Comparison of ENCODE assay signal across 27 cellular contexts in genomic region chr9:17272510-17272909, GRCh38.
A peak's percentile ranks its signal among the peaks of the same experiment; 100 is the strongest.
DNase-seq lines count a peak whose midpoint lies in the region; ATAC-seq and TF ChIP-seq lines count a peak whose summit lies in the region.
"Had no signal": no experiment of that assay in that cellular context is flagged by ENCODE, and none has a peak within 500 bp of the region (broad histone marks: within the 10 kb centered on the region; RNA-seq: fewer than 3 reads in every experiment).

No MANE protein-coding gene starts in this region.

- H3K4me2 ChIP-seq in KMS-11: peak overlapping the region; percentile 65

- H3K79me2 ChIP-seq in KMS-11 (ENCODE audit: insufficient read depth, low read depth): peaks cover 20% of the 10 kb centered on the region

- H3K27me3 Mint-ChIP-seq in neural crest cell (ENCODE audit: low read depth): no peaks in the 10 kb centered on the region
- H3K27me3 Mint-ChIP-seq: activated CD4-positive, alpha-beta T cell treated with anti-CD3 and anti-CD28 coated beads, Interleukin-2, amount 10 ng/mL, durations not matched to agents 24 days and 14 days; activated naive CD8-positive, alpha-beta T cell treated with anti-CD3 and anti-CD28 coated beads, Interleukin-2, amount 50 U/mL, for 24 hours; brain; CD4-positive, CD25-positive, alpha-beta regulatory T cell; natural killer cell treated with Interleukin-12 subunit alpha and Interleukin-12 subunit beta and Interleukin-15 and Interleukin-18, amount 100 ng/mL, for 72 hours; progenitor cell of endocrine pancreas had no signal

- intact Hi-C loops in esophagus squamous epithelium (cut with DNase I): no loop called here

- peak; percentile 54 for ATAC-seq in GM18909 (IDR thresholded peaks at IDR 0.05; ENCODE audit: poor library complexity, unreplicated experiment)
- peak; percentile 73 for ATAC-seq in HG02798 (IDR thresholded peaks at IDR 0.05; ENCODE audit: poor library complexity, unreplicated experiment)
- no peak for ATAC-seq in GM18498 (IDR thresholded peaks at IDR 0.05; ENCODE audit: unreplicated experiment)
- ATAC-seq: activated naive CD8-positive, alpha-beta T cell treated with anti-CD3 and anti-CD28 coated beads, Interleukin-2, amount 50 U/mL, for 24 hours; esophagus mucosa; GM12878; natural killer cell treated with Interleukin-12 subunit alpha and Interleukin-12 subunit beta and Interleukin-15 and Interleukin-18, amount 100 ng/mL, for 72 hours had no signal

- no peak for TF ChIP-seq POLR2A in esophagus squamous epithelium (IDR thresholded peaks at IDR 0.05)

- H3K4me3 ChIP-seq in KMS-11 (IDR thresholded peaks at IDR 0.05; ENCODE audit: insufficient read depth, low read depth, low read length): no peak overlapping the region
- H3K4me3 ChIP-seq in esophagus squamous epithelium: no peak overlapping the region
- H3K4me3 ChIP-seq: GM12878, Peyer's patch, tibial artery had no signal

- peak overlapping the region; percentile 79 for H3K27ac Mint-ChIP-seq in neural crest cell (ENCODE audit: unreplicated experiment)
- H3K27ac Mint-ChIP-seq: activated CD4-positive, alpha-beta T cell treated with anti-CD3 and anti-CD28 coated beads, Interleukin-2, amount 10 ng/mL, durations not matched to agents 24 days and 14 days; activated naive CD8-positive, alpha-beta T cell treated with anti-CD3 and anti-CD28 coated beads, Interleukin-2, amount 50 U/mL, for 24 hours; brain; CD4-positive, CD25-positive, alpha-beta regulatory T cell; natural killer cell treated with Interleukin-12 subunit alpha and Interleukin-12 subunit beta and Interleukin-15 and Interleukin-18, amount 100 ng/mL, for 72 hours; progenitor cell of endocrine pancreas; T-helper 1 cell treated with Interleukin-12 subunit alpha and Interleukin-12 subunit beta and Interleukin-4 antibody, amounts not matched to agents 30 μg/mL and 1 μg/mL, for 36 hours had no signal

- peak overlapping the region; percentile 31 for H2AFZ ChIP-seq in KMS-11 (ENCODE audit: low read depth)

- no peaks in the 10 kb centered on the region for H4K20me1 ChIP-seq in KMS-11 (ENCODE audit: insufficient read depth)

- no peaks in the 10 kb centered on the region for H3K36me3 ChIP-seq in KMS-11 (ENCODE audit: insufficient read depth)
- no peaks in the 10 kb centered on the region for H3K36me3 ChIP-seq in esophagus squamous epithelium
- H3K36me3 ChIP-seq: Peyer's patch had no signal

- H3K9me3 Mint-ChIP-seq in neural crest cell: no peaks in the 10 kb centered on the region
- H3K9me3 Mint-ChIP-seq: activated CD4-positive, alpha-beta T cell treated with anti-CD3 and anti-CD28 coated beads, Interleukin-2, amount 10 ng/mL, durations not matched to agents 24 days and 14 days had no signal

- no peak for DNase-seq in neural crest cell (ENCODE audit: low read depth, low spot score)
- no peak for DNase-seq in stimulated activated CD4-positive, alpha-beta T cell treated with anti-CD3 and anti-CD28 coated beads, Interleukin-2, amount 100 ng/mL, for 48 hours
- DNase-seq in esophagus squamous epithelium (lab: John Stamatoyannopoulos, UW): no peak
- DNase-seq: activated CD4-positive, alpha-beta T cell treated with anti-CD3 and anti-CD28 coated beads, Interleukin-2, amount 10 ng/mL, durations not matched to agents 24 days and 14 days; activated effector memory CD4-positive, alpha-beta T cell treated with Interleukin-2 at 50 U/mL for 16 hours; activated naive CD8-positive, alpha-beta T cell treated with anti-CD3 and anti-CD28 coated beads, Interleukin-2, amount 50 U/mL, for 24 hours; CD4-positive, CD25-positive, alpha-beta regulatory T cell; effector memory CD4-positive, alpha-beta T cell; KG1; mesendoderm; NCI-H1092 treated with DMSO at 0.1 percent for 48 hours; NCI-H2029; NCI-H446; NK-92 treated with Interleukin-12 subunit alpha and Interleukin-12 subunit beta, amount 100 ng/mL, for 24 hours; Peyer's patch; stimulated activated naive CD4-positive, alpha-beta T cell treated with Interleukin-2 at 50 U/mL for 16 hours; tibial artery had no signal

- peak overlapping the region; percentile 86 for H3K27ac ChIP-seq in KMS-11
- no peak overlapping the region for H3K27ac ChIP-seq in esophagus squamous epithelium
- H3K27ac ChIP-seq: Peyer's patch, tibial artery had no signal

- H3K9ac ChIP-seq in KMS-11: peak overlapping the region; percentile 59; the same call in 1 of the 2 replicates

- H3K36me3 Mint-ChIP-seq in neural crest cell (ENCODE audit: low read depth): peaks cover 7% of the 10 kb centered on the region
- H3K36me3 Mint-ChIP-seq: CD4-positive, CD25-positive, alpha-beta regulatory T cell had no signal

- TF ChIP-seq CTCF in KMS-11 (conservative IDR thresholded peaks at IDR 0.05; ENCODE audit: low read depth, low read length) (no peak), neural crest cell (conservative IDR thresholded peaks at IDR 0.05) (no peak), esophagus squamous epithelium (IDR thresholded peaks at IDR 0.05) (no peak)

- H3K4me1 Mint-ChIP-seq in neural crest cell: peaks cover 18% of the 10 kb centered on the region
- H3K4me1 Mint-ChIP-seq: activated CD4-positive, alpha-beta T cell treated with anti-CD3 and anti-CD28 coated beads, Interleukin-2, amount 10 ng/mL, durations not matched to agents 24 days and 14 days; activated naive CD8-positive, alpha-beta T cell treated with anti-CD3 and anti-CD28 coated beads, Interleukin-2, amount 50 U/mL, for 24 hours; brain had no signal

- H3K4me1 ChIP-seq in KMS-11 (ENCODE audit: low read depth, poor library complexity, severe bottlenecking) (peaks cover 45% of the 10 kb centered on the region), esophagus squamous epithelium (no peaks in the 10 kb centered on the region)
- H3K4me1 ChIP-seq: Peyer's patch, tibial artery had no signal

- no peak overlapping the region for H3K4me3 Mint-ChIP-seq in neural crest cell
- H3K4me3 Mint-ChIP-seq: activated CD4-positive, alpha-beta T cell treated with anti-CD3 and anti-CD28 coated beads, Interleukin-2, amount 10 ng/mL, durations not matched to agents 24 days and 14 days; activated naive CD8-positive, alpha-beta T cell treated with anti-CD3 and anti-CD28 coated beads, Interleukin-2, amount 50 U/mL, for 24 hours; brain; CD4-positive, CD25-positive, alpha-beta regulatory T cell; natural killer cell treated with Interleukin-12 subunit alpha and Interleukin-12 subunit beta and Interleukin-15 and Interleukin-18, amount 100 ng/mL, for 72 hours; T-helper 1 cell treated with Interleukin-12 subunit alpha and Interleukin-12 subunit beta and Interleukin-4 antibody, amounts not matched to agents 30 μg/mL and 1 μg/mL, for 36 hours had no signal

- no peaks in the 10 kb centered on the region for H3K9me3 ChIP-seq in esophagus squamous epithelium
- H3K9me3 ChIP-seq: Peyer's patch, tibial artery had no signal

- H3K27me3 ChIP-seq in KMS-11 (ENCODE audit: insufficient read depth, low read depth) (no peaks in the 10 kb centered on the region), esophagus squamous epithelium (no peaks in the 10 kb centered on the region)
- H3K27me3 ChIP-seq: Peyer's patch, tibial artery had no signal
